In genomic region chr1:37480581-37481288, GRCh38 we compare ENCODE assay signal across 11 cellular contexts. TPM values are rescaled to one million over a fixed set of nuclear protein-coding genes. Genes with fewer than 3 reads are reported as not detected.
A peak's percentile ranks its signal among the peaks of the same experiment; 100 is the strongest.
DNase-seq lines count a peak whose midpoint lies in the region; ATAC-seq and TF ChIP-seq lines count a peak whose summit lies in the region.
"Had no signal": no experiment of that assay in that cellular context is flagged by ENCODE, and none has a peak within 500 bp of the region (broad histone marks: within the 10 kb centered on the region; RNA-seq: fewer than 3 reads in every experiment).

No MANE protein-coding gene starts in this region.

- intact Hi-C loops in natural killer cell (cut with micrococcal nuclease) = loop anchor here (1.0 kb wide), 1 partner anchor 7 kb away; no protein-coding TSS in a partner anchor
- intact Hi-C loops in vagina (cut with DNase I) = loop anchor here (10.0 kb wide), 1 partner anchor 204 kb away; no protein-coding TSS in a partner anchor

- no peaks in the 10 kb centered on the region for H3K9me3 ChIP-seq in vagina
- H3K9me3 ChIP-seq: testis had no signal

- H3K4me1 Mint-ChIP-seq in stimulated activated naive CD8-positive, alpha-beta T cell treated with anti-CD3 and anti-CD28 coated beads, Interleukin-15, Interleukin-2, amounts not matched to agents 100 ng/mL and 50 ng/mL, for 24 hours (ENCODE audit: low read depth) = peaks cover 47% of the 10 kb centered on the region
- peaks cover 55 to 72% of the 10 kb centered on the region in 2 donors for H3K4me1 Mint-ChIP-seq in natural killer cell

- in situ Hi-C loops in brain microvascular endothelial cell (cut with HindIII; ENCODE audit: low pct_ligation_motif_present, low sequenced_read_pairs) = no loop called here

- no peak for DNase-seq in stimulated activated naive CD8-positive, alpha-beta T cell treated with anti-CD3 and anti-CD28 coated beads, Interleukin-15, Interleukin-2, amounts not matched to agents 100 U/mL and 50 U/mL, for 24 hours
- DNase-seq in brain microvascular endothelial cell (no peak), natural killer cell (no peak), vagina (ENCODE audit: extremely low spot score in 2 of 2) (peak in 1 of 2 donors; percentile 88), GM20000 (ENCODE audit: low spot score) (no peak), NAMALWA (ENCODE audit: low spot score) (no peak)
- DNase-seq: COR-L47, NCI-H2029 treated with DMSO at 0.1 percent for 48 hours, testis had no signal

- ATAC-seq in stimulated activated naive CD8-positive, alpha-beta T cell treated with anti-CD3 and anti-CD28 coated beads, Interleukin-15, Interleukin-2, amounts not matched to agents 100 U/mL and 50 U/mL, for 24 hours = no peak
- ATAC-seq in natural killer cell (no peak), HG03520 (IDR thresholded peaks at IDR 0.05; ENCODE audit: unreplicated experiment) (no peak)

- peak overlapping the region; percentile 93 for H3K27ac ChIP-seq in brain microvascular endothelial cell
- H3K27ac ChIP-seq in vagina = peak overlapping the region; percentile 98

- no peak for TF ChIP-seq POLR2A in vagina (IDR thresholded peaks at IDR 0.05)

- TF ChIP-seq CTCF in brain microvascular endothelial cell (IDR thresholded peaks at IDR 0.05; ENCODE audit: low read depth, low read length, missing control alignments) (no peak), natural killer cell (IDR thresholded peaks at IDR 0.05) (no peak), vagina (IDR thresholded peaks at IDR 0.05) (no peak), GM20000 (IDR thresholded peaks at IDR 0.05; ENCODE audit: extremely low read depth, missing control alignments) (no peak)

- no peaks in the 10 kb centered on the region for H3K27me3 ChIP-seq in brain microvascular endothelial cell (replicated peaks)
- H3K27me3 ChIP-seq in vagina = no peaks in the 10 kb centered on the region
- H3K27me3 ChIP-seq: testis had no signal

- H3K4me1 ChIP-seq in vagina = peaks cover 66% of the 10 kb centered on the region

- H3K27me3 Mint-ChIP-seq in stimulated activated naive CD8-positive, alpha-beta T cell treated with anti-CD3 and anti-CD28 coated beads, Interleukin-15, Interleukin-2, amounts not matched to agents 100 ng/mL and 50 ng/mL, for 24 hours = no peaks in the 10 kb centered on the region
- H3K27me3 Mint-ChIP-seq in natural killer cell (ENCODE audit: low read depth in 2 of 2) = no peaks in the 10 kb centered on the region

- H3K4me3 ChIP-seq in brain microvascular endothelial cell (ENCODE audit: low read depth, low read length) (no peak overlapping the region), vagina (no peak overlapping the region)
- H3K4me3 ChIP-seq: testis had no signal

- no peaks in the 10 kb centered on the region for H3K9me3 Mint-ChIP-seq in stimulated activated naive CD8-positive, alpha-beta T cell treated with anti-CD3 and anti-CD28 coated beads, Interleukin-15, Interleukin-2, amounts not matched to agents 100 ng/mL and 50 ng/mL, for 24 hours
- H3K9me3 Mint-ChIP-seq in natural killer cell = no peaks in the 10 kb centered on the region

- H3K36me3 ChIP-seq in brain microvascular endothelial cell (replicated peaks) (peaks cover 77% of the 10 kb centered on the region), vagina (peaks cover 3 to 47% of the 10 kb centered on the region in 2 donors)

- H3K36me3 Mint-ChIP-seq in stimulated activated naive CD8-positive, alpha-beta T cell treated with anti-CD3 and anti-CD28 coated beads, Interleukin-15, Interleukin-2, amounts not matched to agents 100 ng/mL and 50 ng/mL, for 24 hours (ENCODE audit: low read depth) = peaks cover 63% of the 10 kb centered on the region
- H3K36me3 Mint-ChIP-seq in natural killer cell = no peaks in the 10 kb centered on the region

- H3K27ac Mint-ChIP-seq in stimulated activated naive CD8-positive, alpha-beta T cell treated with anti-CD3 and anti-CD28 coated beads, Interleukin-15, Interleukin-2, amounts not matched to agents 100 ng/mL and 50 ng/mL, for 24 hours = peak overlapping the region; percentile 83
- H3K27ac Mint-ChIP-seq in natural killer cell = peak overlapping the region; percentile 99 to 100

- peak overlapping the region; percentile 98 for H3K4me3 Mint-ChIP-seq in stimulated activated naive CD8-positive, alpha-beta T cell treated with anti-CD3 and anti-CD28 coated beads, Interleukin-15, Interleukin-2, amounts not matched to agents 100 ng/mL and 50 ng/mL, for 24 hours
- peak overlapping the region; percentile 68 for H3K4me3 Mint-ChIP-seq in natural killer cell

RNA-seq across cellular contexts. Expression of gene ZC3H12A, which starts 6.4 kb away (rescaled TPM):
- total RNA-seq in natural killer cell (100 to 1,000 TPM; 219 to 366 (median 289) TPM), vagina (51.6 TPM)

RNA-seq across cellular contexts. Expression of gene MEAF6, which starts 33.8 kb away (rescaled TPM):
- total RNA-seq in natural killer cell (10 to 100 TPM; 63.9 to 78.7 (median 69.0) TPM), vagina (54.5 TPM)
